In the genomic region with DNA sequence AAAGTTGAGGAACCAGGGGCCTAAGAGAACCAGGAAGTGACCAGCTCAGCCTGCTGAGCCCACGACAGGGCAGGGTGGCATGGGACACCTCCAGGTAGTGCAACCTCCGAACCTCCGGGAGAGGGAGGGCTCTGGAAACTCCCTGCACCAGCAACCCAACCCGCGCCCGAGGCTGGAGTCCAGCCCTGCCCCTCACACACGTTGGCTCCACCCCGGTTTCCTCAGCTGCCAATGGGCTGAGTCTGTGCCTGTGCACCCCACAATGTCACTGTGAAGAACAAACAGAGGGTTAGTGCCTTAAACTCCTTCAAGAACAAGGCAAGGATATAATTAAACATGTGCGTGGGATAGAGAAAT, we compare ENCODE assay signal across 2 cellular contexts.
TF ChIP-seq lines count a peak whose summit lies in the region.

No MANE protein-coding gene starts in this region.

TF ChIP-seq in IMR-90, 13 proteins besides CTCF, POLR2A, EP300 and RAD21:
- TF ChIP-seq, protein P1, sequence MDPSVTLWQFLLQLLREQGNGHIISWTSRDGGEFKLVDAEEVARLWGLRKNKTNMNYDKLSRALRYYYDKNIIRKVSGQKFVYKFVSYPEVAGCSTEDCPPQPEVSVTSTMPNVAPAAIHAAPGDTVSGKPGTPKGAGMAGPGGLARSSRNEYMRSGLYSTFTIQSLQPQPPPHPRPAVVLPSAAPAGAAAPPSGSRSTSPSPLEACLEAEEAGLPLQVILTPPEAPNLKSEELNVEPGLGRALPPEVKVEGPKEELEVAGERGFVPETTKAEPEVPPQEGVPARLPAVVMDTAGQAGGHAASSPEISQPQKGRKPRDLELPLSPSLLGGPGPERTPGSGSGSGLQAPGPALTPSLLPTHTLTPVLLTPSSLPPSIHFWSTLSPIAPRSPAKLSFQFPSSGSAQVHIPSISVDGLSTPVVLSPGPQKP (IDR thresholded peaks at IDR 0.05; ENCODE audit: borderline replicate concordance, low read depth, low read length): no peak
- TF ChIP-seq MAZ (IDR thresholded peaks at IDR 0.05; ENCODE audit: borderline replicate concordance, low read depth, low read length) (no peak), SMC3 (IDR thresholded peaks at IDR 0.05; ENCODE audit: low read depth, low read length) (no peak), CEBPB (IDR thresholded peaks at IDR 0.05; ENCODE audit: low read depth, low read length) (no peak), RCOR1 (IDR thresholded peaks at IDR 0.05; ENCODE audit: insufficient replicate concordance, low read length) (no peak), CHD1 (IDR thresholded peaks at IDR 0.05; ENCODE audit: low read depth, low read length) (no peak), MXI1 (IDR thresholded peaks at IDR 0.05; ENCODE audit: borderline replicate concordance, low read depth, low read length) (no peak), NFE2L2 (IDR thresholded peaks at IDR 0.05; ENCODE audit: low read depth, low read length) (no peak), RFX5 (IDR thresholded peaks at IDR 0.05; ENCODE audit: low read depth, low read length) (no peak), MAFK (IDR thresholded peaks at IDR 0.05; ENCODE audit: low read depth, low read length) (no peak), BHLHE40 (IDR thresholded peaks at IDR 0.05; ENCODE audit: low read depth, low read length) (no peak), FOS (IDR thresholded peaks at IDR 0.05; ENCODE audit: low read depth, low read length) (no peak)
- TF ChIP-seq, protein P2, sequence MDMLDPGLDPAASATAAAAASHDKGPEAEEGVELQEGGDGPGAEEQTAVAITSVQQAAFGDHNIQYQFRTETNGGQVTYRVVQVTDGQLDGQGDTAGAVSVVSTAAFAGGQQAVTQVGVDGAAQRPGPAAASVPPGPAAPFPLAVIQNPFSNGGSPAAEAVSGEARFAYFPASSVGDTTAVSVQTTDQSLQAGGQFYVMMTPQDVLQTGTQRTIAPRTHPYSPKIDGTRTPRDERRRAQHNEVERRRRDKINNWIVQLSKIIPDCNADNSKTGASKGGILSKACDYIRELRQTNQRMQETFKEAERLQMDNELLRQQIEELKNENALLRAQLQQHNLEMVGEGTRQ (IDR thresholded peaks at IDR 0.05; ENCODE audit: low read depth, low read length): no peak

TF ChIP-seq in K562, 482 proteins besides CTCF, POLR2A, EP300 and RAD21:
- TF ChIP-seq SIN3B (IDR thresholded peaks at IDR 0.05; ENCODE audit: low read depth) (no peak), MAFG (tag; conservative IDR thresholded peaks at IDR 0.05) (no peak)
- TF ChIP-seq, protein P3, sequence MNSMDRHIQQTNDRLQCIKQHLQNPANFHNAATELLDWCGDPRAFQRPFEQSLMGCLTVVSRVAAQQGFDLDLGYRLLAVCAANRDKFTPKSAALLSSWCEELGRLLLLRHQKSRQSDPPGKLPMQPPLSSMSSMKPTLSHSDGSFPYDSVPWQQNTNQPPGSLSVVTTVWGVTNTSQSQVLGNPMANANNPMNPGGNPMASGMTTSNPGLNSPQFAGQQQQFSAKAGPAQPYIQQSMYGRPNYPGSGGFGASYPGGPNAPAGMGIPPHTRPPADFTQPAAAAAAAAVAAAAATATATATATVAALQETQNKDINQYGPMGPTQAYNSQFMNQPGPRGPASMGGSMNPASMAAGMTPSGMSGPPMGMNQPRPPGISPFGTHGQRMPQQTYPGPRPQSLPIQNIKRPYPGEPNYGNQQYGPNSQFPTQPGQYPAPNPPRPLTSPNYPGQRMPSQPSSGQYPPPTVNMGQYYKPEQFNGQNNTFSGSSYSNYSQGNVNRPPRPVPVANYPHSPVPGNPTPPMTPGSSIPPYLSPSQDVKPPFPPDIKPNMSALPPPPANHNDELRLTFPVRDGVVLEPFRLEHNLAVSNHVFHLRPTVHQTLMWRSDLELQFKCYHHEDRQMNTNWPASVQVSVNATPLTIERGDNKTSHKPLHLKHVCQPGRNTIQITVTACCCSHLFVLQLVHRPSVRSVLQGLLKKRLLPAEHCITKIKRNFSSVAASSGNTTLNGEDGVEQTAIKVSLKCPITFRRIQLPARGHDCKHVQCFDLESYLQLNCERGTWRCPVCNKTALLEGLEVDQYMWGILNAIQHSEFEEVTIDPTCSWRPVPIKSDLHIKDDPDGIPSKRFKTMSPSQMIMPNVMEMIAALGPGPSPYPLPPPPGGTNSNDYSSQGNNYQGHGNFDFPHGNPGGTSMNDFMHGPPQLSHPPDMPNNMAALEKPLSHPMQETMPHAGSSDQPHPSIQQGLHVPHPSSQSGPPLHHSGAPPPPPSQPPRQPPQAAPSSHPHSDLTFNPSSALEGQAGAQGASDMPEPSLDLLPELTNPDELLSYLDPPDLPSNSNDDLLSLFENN (IDR thresholded peaks at IDR 0.05; ENCODE audit: low read depth in 2 of 2, low read length in 2 of 2): no peak
